Comparison of ENCODE assay signal across 11 cellular contexts in the genomic region with DNA sequence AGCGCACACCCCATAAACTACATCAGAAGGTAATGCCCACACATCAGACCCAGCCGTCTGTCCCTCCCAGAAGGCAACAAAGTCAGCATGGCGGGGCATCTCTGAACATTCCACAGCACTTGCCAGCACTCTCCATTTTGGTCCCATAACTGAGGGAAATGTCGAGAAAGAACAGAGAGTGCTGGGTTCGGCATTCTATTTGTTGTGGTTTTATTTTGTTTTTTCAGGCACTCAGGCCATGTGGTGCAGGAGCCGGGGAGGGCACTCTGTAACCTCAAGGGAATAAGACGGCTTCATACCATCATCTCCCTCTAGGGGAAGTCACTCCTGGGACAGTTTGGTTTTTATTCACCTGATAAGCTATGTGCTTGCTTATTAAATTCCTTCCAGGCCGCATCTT.
DNase-seq lines count a peak whose midpoint lies in the region; ATAC-seq and TF ChIP-seq lines count a peak whose summit lies in the region.
"Had no signal": no experiment of that assay in that cellular context is flagged by ENCODE, and none has a peak within 500 bp of the region (broad histone marks: within the 10 kb centered on the region; RNA-seq: fewer than 3 reads in every experiment).

No MANE protein-coding gene starts in this region.

- H3K9me2 ChIP-seq in PC-3 (replicated peaks; ENCODE audit: low read length) = no peaks in the 10 kb centered on the region

- DNase-seq in H7 = peak; percentile 64
- no peak for DNase-seq in PC-3
- DNase-seq in fibroblast of gingiva (ENCODE audit: low read depth) = peak; percentile 36
- DNase-seq in stimulated activated naive B cell treated with anti-CD40 and anti-IgM and Interleukin-4, amounts not matched to agents 10 μg/mL and 1 μg/mL and 100 μg/mL, for 72 hours = no peak
- no peak for DNase-seq in mucosa of descending colon
- DNase-seq in inferior parietal cortex (ENCODE audit: extremely low spot score) = no peak
- DNase-seq: activated B cell treated with CpG ODN at 0.5 μM for 24 hours; activated T-cell treated with anti-CD3 and anti-CD28 coated beads, Interleukin-2, amount 50 U/mL, for 24 hours; NCI-H446 had no signal

- no peaks in the 10 kb centered on the region for H3K27me3 ChIP-seq in H7 (ENCODE audit: control insufficient read depth, insufficient read depth, low read length)
- H3K27me3 ChIP-seq in PC-3 (ENCODE audit: low read length) = no peaks in the 10 kb centered on the region

- POLR2A ChIA-PET in PC-3 (lab: Charles Lee; ENCODE audit: unreplicated experiment) = no interaction called here

- H3F3A ChIP-seq in PC-3 (ENCODE audit: low read length, unreplicated experiment) = no peaks in the 10 kb centered on the region

- no peak overlapping the region for H3K27ac Mint-ChIP-seq in stimulated activated naive B cell treated with anti-CD40 and anti-IgM and Interleukin-4, amounts not matched to agents 10 μg/mL and 1 μg/mL and 100 μg/mL, for 72 hours
- H3K27ac Mint-ChIP-seq: activated B cell treated with CpG ODN at 0.5 μM for 24 hours; activated T-cell treated with anti-CD3 and anti-CD28 coated beads, Interleukin-2, amount 50 U/mL, for 24 hours had no signal

- no peak overlapping the region for H2AFZ ChIP-seq in PC-3 (ENCODE audit: low read length)

- H3K9ac ChIP-seq in PC-3 (ENCODE audit: low read length) = no peak overlapping the region

- peaks cover 6 to 8% of the 10 kb centered on the region in 2 donors for H3K4me1 Mint-ChIP-seq in stimulated activated naive B cell treated with anti-CD40 and anti-IgM and Interleukin-4, amounts not matched to agents 10 μg/mL and 1 μg/mL and 100 μg/mL, for 72 hours

- TF ChIP-seq CTCF in PC-3 (conservative IDR thresholded peaks at IDR 0.05; ENCODE audit: low read depth, low read length) (0 out of 2 replicates have a peak, but pooled peaks have one; percentile 24), mucosa of descending colon (IDR thresholded peaks at IDR 0.05) (no peak)

- intact Hi-C loops in PC-3 (cut with micrococcal nuclease) (no loop called here), mucosa of descending colon (cut with DNase I, micrococcal nuclease) (no loop called here)

- H3K4me1 ChIP-seq in PC-3 (ENCODE audit: insufficient read depth, low read length) (peaks cover 9% of the 10 kb centered on the region), mucosa of descending colon (ENCODE audit: low read depth) (no peaks in the 10 kb centered on the region)

- H3K4me3 Mint-ChIP-seq in stimulated activated naive B cell treated with anti-CD40 and anti-IgM and Interleukin-4, amounts not matched to agents 10 μg/mL and 1 μg/mL and 100 μg/mL, for 72 hours = no peak overlapping the region
- H3K4me3 Mint-ChIP-seq: activated B cell treated with CpG ODN at 0.5 μM for 24 hours; activated T-cell treated with anti-CD3 and anti-CD28 coated beads, Interleukin-2, amount 50 U/mL, for 24 hours had no signal

- H3K36me3 ChIP-seq in H7 (replicated peaks; ENCODE audit: control insufficient read depth, insufficient read depth, low read length) = no peaks in the 10 kb centered on the region
- H3K36me3 ChIP-seq in PC-3 (ENCODE audit: low read depth, low read length) = no peaks in the 10 kb centered on the region
- H3K36me3 ChIP-seq in mucosa of descending colon (ENCODE audit: low read depth) = no peaks in the 10 kb centered on the region

- H3K4me3 ChIP-seq in H7 (ENCODE audit: insufficient read depth, low read depth, low read length) (no peak overlapping the region), PC-3 (ENCODE audit: low read length) (no peak overlapping the region), mucosa of descending colon (no peak overlapping the region)

- no peaks in the 10 kb centered on the region for H3K27me3 Mint-ChIP-seq in stimulated activated naive B cell treated with anti-CD40 and anti-IgM and Interleukin-4, amounts not matched to agents 10 μg/mL and 1 μg/mL and 100 μg/mL, for 72 hours
- H3K27me3 Mint-ChIP-seq: activated B cell treated with CpG ODN at 0.5 μM for 24 hours; activated T-cell treated with anti-CD3 and anti-CD28 coated beads, Interleukin-2, amount 50 U/mL, for 24 hours had no signal

- H3K4me2 ChIP-seq in PC-3 (ENCODE audit: low read length) = no peak overlapping the region

- H3K9me3 ChIP-seq in PC-3 (ENCODE audit: low read length) (no peaks in the 10 kb centered on the region), mucosa of descending colon (no peaks in the 10 kb centered on the region)

- H3K79me2 ChIP-seq in PC-3 (ENCODE audit: low read length) = no peaks in the 10 kb centered on the region

- ATAC-seq in PC-3 = peak; percentile 37; the same call in 1 of the 2 replicates
- peak; percentile 68 to 71 for ATAC-seq in stimulated activated naive B cell treated with anti-CD40 and anti-IgM and Interleukin-4, amounts not matched to agents 10 μg/mL and 1 μg/mL and 100 μg/mL, for 72 hours (replicated peaks)
- ATAC-seq in mucosa of descending colon = no peak
- ATAC-seq in GM18502 (IDR thresholded peaks at IDR 0.05; ENCODE audit: poor library complexity, unreplicated experiment) = no peak
- no peak for ATAC-seq in GM19035 (IDR thresholded peaks at IDR 0.05; ENCODE audit: unreplicated experiment)

- CTCF ChIA-PET in PC-3 (lab: Charles Lee) = no interaction called here

- no peaks in the 10 kb centered on the region for H4K20me1 ChIP-seq in PC-3 (ENCODE audit: low read length)

- H3K9me3 Mint-ChIP-seq in stimulated activated naive B cell treated with anti-CD40 and anti-IgM and Interleukin-4, amounts not matched to agents 10 μg/mL and 1 μg/mL and 100 μg/mL, for 72 hours = no peaks in the 10 kb centered on the region
- H3K9me3 Mint-ChIP-seq: activated B cell treated with CpG ODN at 0.5 μM for 24 hours; activated T-cell treated with anti-CD3 and anti-CD28 coated beads, Interleukin-2, amount 50 U/mL, for 24 hours had no signal

- BruUV-seq in PC-3 (replicated peaks; lab: Mats Ljungman, UMichigan) = no TSS peak

- no peaks in the 10 kb centered on the region for H3K36me3 Mint-ChIP-seq in stimulated activated naive B cell treated with anti-CD40 and anti-IgM and Interleukin-4, amounts not matched to agents 10 μg/mL and 1 μg/mL and 100 μg/mL, for 72 hours

- H3K27ac ChIP-seq in PC-3 (ENCODE audit: low read length) = no peak overlapping the region

Comparison
In these comparisons a context has a peak if more than half of its experiments do, and no peak if none do; other contexts are left out.
1. DNase-seq: peak in H7 (single experiment) and fibroblast of gingiva (single experiment); none in PC-3 (single experiment), stimulated activated naive B cell treated with anti-CD40 and anti-IgM and Interleukin-4, amounts not matched to agents 10 μg/mL and 1 μg/mL and 100 μg/mL, for 72 hours (single experiment), mucosa of descending colon (0 of 3) and inferior parietal cortex (single experiment).
2. ATAC-seq: peak in PC-3 (single experiment) and stimulated activated naive B cell treated with anti-CD40 and anti-IgM and Interleukin-4, amounts not matched to agents 10 μg/mL and 1 μg/mL and 100 μg/mL, for 72 hours (2 of 2); none in mucosa of descending colon (single experiment), GM18502 (single experiment) and GM19035 (single experiment).